ENCODE assay signal across 28 cellular contexts in the genomic region with DNA sequence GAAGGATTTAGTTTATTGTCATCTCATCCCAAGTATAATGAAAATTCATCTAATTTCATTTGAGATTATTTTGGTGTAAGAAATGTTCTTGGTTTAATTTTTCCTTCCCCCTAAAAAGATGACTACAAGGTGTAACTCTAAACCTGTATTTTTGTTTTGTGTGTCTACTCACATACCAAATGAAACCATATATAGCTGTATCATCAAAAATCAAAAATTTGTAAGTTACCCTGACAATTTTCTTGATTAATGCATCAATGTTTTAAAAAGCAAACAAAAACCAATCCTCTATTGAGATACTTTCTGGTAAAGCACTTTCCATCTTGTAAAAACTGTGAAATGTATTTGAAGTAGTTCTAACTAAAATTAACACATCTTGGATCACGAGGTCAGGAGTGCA. TPM values are rescaled to one million over a fixed set of nuclear protein-coding genes. Genes with fewer than 3 reads are reported as not detected.
"Had no signal": no experiment of that assay in that cellular context is flagged by ENCODE, and none has a peak within 500 bp of the region (broad histone marks: within the 10 kb centered on the region; RNA-seq: fewer than 3 reads in every experiment).

No MANE protein-coding gene starts in this region.

- ATAC-seq: effector memory CD8-positive, alpha-beta T cell; esophagus mucosa; gastrocnemius medialis; heart right ventricle; left cardiac atrium; left lung; left ventricle myocardium superior; lower lobe of right lung; mucosa of descending colon had no signal

- H3K27ac ChIP-seq: epithelial cell of prostate, esophagus squamous epithelium, gastrocnemius medialis, heart right ventricle, left lung, lower lobe of right lung had no signal

- H3K9me3 ChIP-seq: esophagus squamous epithelium, gastrocnemius medialis, heart right ventricle, left lung, lower lobe of right lung, mucosa of descending colon had no signal

- H3K36me3 ChIP-seq: gastrocnemius medialis, lower lobe of right lung had no signal

- H3K4me1 ChIP-seq: esophagus squamous epithelium, gastrocnemius medialis, left lung, lower lobe of right lung had no signal

- FAIRE-seq: endometrium, keratinocyte had no signal

- DNase-seq: cortex of kidney; effector CD8-positive, alpha-beta T cell; effector memory CD8-positive, alpha-beta T cell; endodermal cell; erythroblast; esophagus squamous epithelium; foreskin fibroblast; foreskin melanocyte; gastrocnemius medialis; glutamatergic neuron; head of caudate nucleus; heart right ventricle; hippocampal formation; left cardiac atrium; left lung; left ventricle myocardium superior; lower lobe of right lung; mesenchymal stem cell; mucosa of descending colon; naive B cell had no signal

- H3K4me3 ChIP-seq: esophagus squamous epithelium, gastrocnemius medialis, heart right ventricle, left lung, lower lobe of right lung, mucosa of descending colon had no signal

- H3K27me3 ChIP-seq: esophagus squamous epithelium, gastrocnemius medialis, heart right ventricle, left lung had no signal

RNA-seq across cellular contexts. Expression of a gene that starts 43.4 kb away (rescaled TPM):
- total RNA-seq: dermis microvascular lymphatic vessel endothelial cell, endodermal cell, glomerular endothelial cell, lung microvascular endothelial cell, mesothelial cell of epicardium had no signal
